Comparison of ENCODE assay signal across 19 cellular contexts in the genomic region with DNA sequence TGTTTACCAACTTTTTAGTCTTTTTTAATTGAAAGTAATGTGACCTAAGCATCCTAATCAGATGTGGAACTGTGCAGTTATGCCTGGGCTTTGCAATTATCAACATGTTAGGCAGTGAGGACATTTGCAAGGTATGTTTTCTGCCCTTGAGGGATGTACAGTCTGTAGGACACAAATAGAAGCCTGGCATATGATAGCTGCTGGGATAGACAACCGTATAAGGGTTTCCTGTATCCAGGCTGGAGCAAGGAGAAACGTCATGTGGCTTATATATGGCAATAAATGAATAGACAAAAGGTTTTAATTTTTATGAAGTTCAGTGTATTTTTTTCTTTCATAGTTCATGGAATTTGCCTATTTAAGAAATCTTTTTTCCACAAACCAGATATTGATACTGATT.
"Had no signal": no experiment of that assay in that cellular context is flagged by ENCODE, and none has a peak within 500 bp of the region (broad histone marks: within the 10 kb centered on the region; RNA-seq: fewer than 3 reads in every experiment).

No MANE protein-coding gene starts in this region.

- H3K9me3 Mint-ChIP-seq: activated CD4-positive, alpha-beta memory T cell treated with anti-CD3 and anti-CD28 coated beads for 36 hours; activated naive CD4-positive, alpha-beta T cell treated with anti-CD3 and anti-CD28 coated beads, Interleukin-2, amount 50 U/mL, for 24 hours; immature natural killer cell; mesothelial cell of epicardium; naive thymus-derived CD8-positive, alpha-beta T cell had no signal

- H3K27me3 Mint-ChIP-seq: activated naive CD4-positive, alpha-beta T cell treated with anti-CD3 and anti-CD28 coated beads, Interleukin-2, amount 50 U/mL, for 24 hours had no signal

- H3K27me3 ChIP-seq: body of pancreas, hepatocyte, upper lobe of left lung had no signal

- H3K4me3 Mint-ChIP-seq: activated CD4-positive, alpha-beta memory T cell treated with anti-CD3 and anti-CD28 coated beads for 36 hours; activated naive CD4-positive, alpha-beta T cell treated with anti-CD3 and anti-CD28 coated beads, Interleukin-2, amount 50 U/mL, for 24 hours; mesothelial cell of epicardium had no signal

- H3K27ac Mint-ChIP-seq: activated CD4-positive, alpha-beta memory T cell treated with anti-CD3 and anti-CD28 coated beads for 36 hours; activated naive CD4-positive, alpha-beta T cell treated with anti-CD3 and anti-CD28 coated beads, Interleukin-2, amount 50 U/mL, for 24 hours; mesothelial cell of epicardium had no signal

- H3K36me3 Mint-ChIP-seq: immature natural killer cell; mesothelial cell of epicardium; naive thymus-derived CD8-positive, alpha-beta T cell had no signal

- ATAC-seq: body of pancreas; naive thymus-derived CD8-positive, alpha-beta T cell; right cardiac atrium had no signal

- DNase-seq: activated CD4-positive, alpha-beta memory T cell treated with anti-CD3 and anti-CD28 coated beads for 36 hours; activated CD4-positive, alpha-beta T cell treated with anti-CD3 and anti-CD28 coated beads for 48 hours; activated effector memory CD4-positive, alpha-beta T cell treated with anti-CD3 and anti-CD28 coated beads, Interleukin-2, amount 50 U/mL, for 16 hours; activated T-cell treated with anti-CD3 and anti-CD28 coated beads, Interleukin-2, amount 50 U/mL, for 48 hours; anterior cingulate cortex; body of pancreas; glutamatergic neuron; immature natural killer cell; kidney glomerular epithelial cell; left ventricle myocardium inferior; naive thymus-derived CD8-positive, alpha-beta T cell; stimulated activated CD4-positive, alpha-beta T cell treated with anti-CD3 and anti-CD28 coated beads, Interleukin-4, amount 100 ng/mL, for 24 hours; stimulated activated naive CD4-positive, alpha-beta T cell treated with Interleukin-2 at 50 U/mL for 16 hours; upper lobe of left lung had no signal

- H3K27ac ChIP-seq: body of pancreas, hepatocyte, left ventricle myocardium inferior, parathyroid adenoma, upper lobe of left lung had no signal

- H3K9me3 ChIP-seq: body of pancreas, left ventricle myocardium inferior, upper lobe of left lung had no signal
